In genomic region chr5:131709043-131709442, GRCh38 we compare ENCODE assay signal across 17 cellular contexts.
"Had no signal": no experiment of that assay in that cellular context is flagged by ENCODE, and none has a peak within 500 bp of the region (broad histone marks: within the 10 kb centered on the region; RNA-seq: fewer than 3 reads in every experiment).

No MANE protein-coding gene starts in this region.

- DNase-seq: dermis blood vessel endothelial cell; dorsolateral prefrontal cortex; effector CD4-positive, alpha-beta T cell; effector memory CD4-positive, alpha-beta T cell; foreskin keratinocyte; glutamatergic neuron; head of caudate nucleus; heart right ventricle; hippocampal formation; left colon; left ventricle myocardium inferior; lower lobe of right lung; mesenchymal stem cell; mucosa of descending colon had no signal

- H3K4me3 ChIP-seq: coronary artery, dorsolateral prefrontal cortex, esophagus muscularis mucosa, heart right ventricle, left ventricle myocardium inferior, lower lobe of right lung, mucosa of descending colon had no signal

- H3K9me3 ChIP-seq: esophagus muscularis mucosa, heart right ventricle, left ventricle myocardium inferior, lower lobe of right lung, mucosa of descending colon had no signal

- ATAC-seq: foreskin keratinocyte, left colon, left lobe of liver, lower lobe of right lung, mucosa of descending colon had no signal

- H3K27me3 ChIP-seq: dorsolateral prefrontal cortex, esophagus muscularis mucosa, foreskin keratinocyte, heart right ventricle had no signal

- H3K27ac ChIP-seq: coronary artery, esophagus muscularis mucosa, foreskin keratinocyte, heart right ventricle, left ventricle myocardium inferior, lower lobe of right lung had no signal

- H3K4me1 ChIP-seq: foreskin keratinocyte, lower lobe of right lung had no signal
